In the genomic region with DNA sequence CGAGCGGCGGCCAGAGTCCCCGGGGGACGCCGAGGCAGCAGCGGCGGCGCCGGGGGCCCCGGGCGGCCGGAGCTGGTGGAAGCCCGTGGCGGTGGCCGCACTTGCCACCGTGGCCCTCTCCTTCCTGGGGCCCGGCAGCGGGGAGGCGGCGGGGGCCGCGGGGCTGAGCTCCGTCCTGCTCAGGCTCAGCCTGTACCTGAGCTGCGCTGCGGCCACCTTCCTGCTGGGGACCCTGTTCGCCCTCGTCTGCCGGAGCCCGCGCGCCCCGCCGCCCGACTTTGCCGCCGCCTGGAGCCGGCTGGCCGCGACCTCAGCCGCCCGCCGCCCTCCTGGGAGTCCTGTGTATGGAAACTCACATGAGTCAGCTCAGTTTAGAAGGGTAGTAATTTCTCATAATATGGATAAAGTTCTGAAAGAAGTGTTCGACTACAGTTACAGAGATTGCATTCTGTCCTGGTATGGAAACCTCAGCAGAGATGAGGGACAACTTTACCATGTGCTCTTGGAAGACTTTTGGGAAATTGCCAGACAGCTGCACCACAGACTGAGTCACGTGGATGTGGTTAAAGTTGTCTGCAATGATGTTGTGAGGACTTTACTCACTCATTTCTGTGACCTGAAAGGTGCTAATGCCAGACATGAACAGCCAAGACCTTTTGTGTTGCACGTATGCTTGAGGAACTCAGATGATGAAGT, we compare ENCODE assay signal across 8 cellular contexts.
DNase-seq lines count a peak whose midpoint lies in the region; ATAC-seq and TF ChIP-seq lines count a peak whose summit lies in the region.
"Not testable (repeated sequence)": the region's sequence is repeated elsewhere in the genome, so short reads cannot be mapped to it uniquely, and the experiment has no call there.

No MANE protein-coding gene starts in this region.

- not testable (repeated sequence) for H3K56ac ChIP-seq in mesendoderm (ENCODE audit: low read length)

- not testable (repeated sequence) for H3K27ac ChIP-seq in CD4-positive, alpha-beta T cell (ENCODE audit: low read depth, low read length)
- H3K27ac ChIP-seq in esophagus muscularis mucosa (replicated peaks in 1 of 4) (peak overlapping the region; percentile 62 to 78 (median 76)), mesendoderm (ENCODE audit: low read depth, low read length) (peak overlapping the region; percentile 75)

- H3K4me2 ChIP-seq in mesendoderm (ENCODE audit: low read length): not testable (repeated sequence)

- peak overlapping the region; percentile 74 for H3K4me3 Mint-ChIP-seq in CD4-positive, alpha-beta T cell
- H3K4me3 Mint-ChIP-seq in activated T-helper 17 cell treated with anti-CD3 and anti-CD28 coated beads, Interleukin-2, amount 50 U/mL, for 72 hours: peak overlapping the region; percentile 85

- H3K4me1 ChIP-seq in esophagus muscularis mucosa; mesendoderm (ENCODE audit: control insufficient read depth, low read depth, low read length): not testable (repeated sequence)

- H3K4me3 ChIP-seq in esophagus muscularis mucosa: peak overlapping the region; percentile 59 to 65 (median 61)
- not testable (repeated sequence) for H3K4me3 ChIP-seq in mesendoderm (ENCODE audit: low read length)

- H2BK120ac ChIP-seq in mesendoderm (ENCODE audit: low read depth, low read length): not testable (repeated sequence)

- peak in 8 of 10 experiments; percentile 7 to 48 (median 14) for DNase-seq in CD4-positive, alpha-beta T cell
- DNase-seq in RPMI8226 (peak; percentile 82), mesendoderm (peak; percentile 75)
- DNase-seq in esophagus muscularis mucosa (ENCODE audit: extremely low spot score): not testable (repeated sequence)
- peak; percentile 41 for DNase-seq in stimulated activated CD8-positive, alpha-beta memory T cell treated with anti-CD3 and anti-CD28 coated beads, Interleukin-12 subunit alpha, Interleukin-12 subunit beta, amount 100 ng/mL, for 4 hours (ENCODE audit: low read depth)

- H2AK5ac ChIP-seq in mesendoderm (ENCODE audit: low read length): not testable (repeated sequence)

- not testable (repeated sequence) for H3K4ac ChIP-seq in mesendoderm (ENCODE audit: low read depth, low read length)

- H3K27me3 Mint-ChIP-seq in CD4-positive, alpha-beta T cell; activated T-helper 17 cell treated with anti-CD3 and anti-CD28 coated beads, Interleukin-2, amount 50 U/mL, for 72 hours: not testable (repeated sequence)

- not testable (repeated sequence) for H4K5ac ChIP-seq in mesendoderm (ENCODE audit: low read length)

- peak overlapping the region; percentile 4 for H3K18ac ChIP-seq in mesendoderm (ENCODE audit: low read length)

- H3K27ac Mint-ChIP-seq in CD4-positive, alpha-beta T cell: peak overlapping the region; percentile 47
- H3K27ac Mint-ChIP-seq in activated T-helper 17 cell treated with anti-CD3 and anti-CD28 coated beads, Interleukin-2, amount 50 U/mL, for 72 hours: peak overlapping the region; percentile 92

- not testable (repeated sequence) for TF ChIP-seq POLR2A in esophagus muscularis mucosa (IDR thresholded peaks at IDR 0.05; ENCODE audit: low read depth)

- H3K23ac ChIP-seq in mesendoderm (ENCODE audit: low read length): not testable (repeated sequence)

- H3K79me1 ChIP-seq in mesendoderm (ENCODE audit: low read length): not testable (repeated sequence)

- intact Hi-C loops in CD4-positive, alpha-beta T cell (cut with DNase I, micrococcal nuclease); esophagus muscularis mucosa (cut with DNase I): not testable (repeated sequence)

- H3K79me2 ChIP-seq in mesendoderm (ENCODE audit: control insufficient read depth, insufficient read depth, low read length): peaks cover 45% of the 10 kb centered on the region

- CTCF ChIA-PET in CD4-positive, alpha-beta T cell (lab: Charles Lee): interaction anchor here (1.4 kb wide), 1 partner anchor 60 kb away, joined by 4 read pairs; no protein-coding TSS in a partner anchor

- not testable (repeated sequence) for H3K9me3 Mint-ChIP-seq in CD4-positive, alpha-beta T cell; activated T-helper 17 cell treated with anti-CD3 and anti-CD28 coated beads, Interleukin-2, amount 50 U/mL, for 72 hours

- peak; percentile 79 for ATAC-seq in CD4-positive, alpha-beta T cell (ENCODE audit: poor library complexity)
- peak; percentile 53 for ATAC-seq in GM21390 (IDR thresholded peaks at IDR 0.05; ENCODE audit: unreplicated experiment)
- peak; percentile 47 for ATAC-seq in HG03460 (IDR thresholded peaks at IDR 0.05; ENCODE audit: unreplicated experiment)
- ATAC-seq in activated T-helper 17 cell treated with anti-CD3 and anti-CD28 coated beads, Interleukin-2, amount 50 U/mL, for 72 hours (replicated peaks): peak; percentile 82

- WGBS in esophagus muscularis mucosa: 12% methylated on average over 12 of the region's 46 CpGs
- WGBS in mesendoderm (ENCODE audit: extremely low coverage, insufficient coverage, low lambda C conversion rate): no CpG with 5 or more reads among the region's 46 CpGs

- H3K27me3 ChIP-seq in CD4-positive, alpha-beta T cell (ENCODE audit: control insufficient read depth, insufficient read depth, low read length); esophagus muscularis mucosa; mesendoderm (ENCODE audit: insufficient read depth, low read length, poor library complexity): not testable (repeated sequence)

- not testable (repeated sequence) for H3K9me3 ChIP-seq in CD4-positive, alpha-beta T cell (ENCODE audit: control insufficient read depth, low read length); esophagus muscularis mucosa

- not testable (repeated sequence) for H3K36me3 Mint-ChIP-seq in CD4-positive, alpha-beta T cell (ENCODE audit: low read depth); activated T-helper 17 cell treated with anti-CD3 and anti-CD28 coated beads, Interleukin-2, amount 50 U/mL, for 72 hours (ENCODE audit: low read depth)

- H2BK5ac ChIP-seq in mesendoderm (ENCODE audit: low read length): not testable (repeated sequence)

- not testable (repeated sequence) for H3K36me3 ChIP-seq in esophagus muscularis mucosa; mesendoderm (ENCODE audit: control insufficient read depth, insufficient read depth, low read length)

- POLR2A ChIA-PET in CD4-positive, alpha-beta T cell (lab: Charles Lee): interaction anchor here (1.3 to 2.0 kb wide), 3 partner anchors 34 to 162 kb away, joined by 3 to 6 read pairs (median 5); a partner anchor contains a TSS

- H2BK15ac ChIP-seq in mesendoderm (replicated peaks; ENCODE audit: low read depth): not testable (repeated sequence)

- TF ChIP-seq CTCF in CD4-positive, alpha-beta T cell (IDR thresholded peaks at IDR 0.05); esophagus muscularis mucosa (IDR thresholded peaks at IDR 0.05): not testable (repeated sequence)

- H3K9ac ChIP-seq in mesendoderm (ENCODE audit: low read length): not testable (repeated sequence)

- TF ChIP-seq EP300 in esophagus muscularis mucosa (IDR thresholded peaks at IDR 0.05): not testable (repeated sequence)

- H4K8ac ChIP-seq in mesendoderm (ENCODE audit: low read depth, low read length): peak overlapping the region; percentile 65

- H3K4me1 Mint-ChIP-seq in CD4-positive, alpha-beta T cell (ENCODE audit: low read depth): peaks cover 15% of the 10 kb centered on the region
- peaks cover 14% of the 10 kb centered on the region for H3K4me1 Mint-ChIP-seq in activated T-helper 17 cell treated with anti-CD3 and anti-CD28 coated beads, Interleukin-2, amount 50 U/mL, for 72 hours
